17 cellular contexts compared by ENCODE assay signal in the genomic region with DNA sequence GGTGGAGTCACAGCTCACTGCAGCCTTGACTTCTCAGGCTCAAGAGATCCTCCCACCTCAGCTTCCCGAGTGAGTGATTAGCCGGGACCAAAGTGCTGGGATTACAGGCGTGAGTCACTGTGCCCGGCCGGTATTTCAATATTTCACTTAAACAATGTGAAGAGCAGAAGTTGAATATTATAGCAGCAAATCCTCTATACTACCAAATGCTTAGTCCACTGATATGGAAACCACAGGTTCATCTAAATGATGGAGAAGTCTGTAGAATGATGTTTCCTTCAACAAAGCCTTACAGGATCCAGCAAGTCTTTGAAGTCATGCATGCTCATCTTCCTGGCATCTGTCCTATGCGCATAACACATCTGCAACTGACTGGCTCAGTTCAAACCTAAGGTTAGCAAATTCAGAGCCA. TPM values are rescaled to one million over a fixed set of nuclear protein-coding genes. Genes with fewer than 3 reads are reported as not detected.
A peak's percentile ranks its signal among the peaks of the same experiment; 100 is the strongest.
DNase-seq lines count a peak whose midpoint lies in the region; ATAC-seq, FAIRE-seq and TF ChIP-seq lines count a peak whose summit lies in the region.
"Had no signal": no experiment of that assay in that cellular context is flagged by ENCODE, and none has a peak within 500 bp of the region (broad histone marks: within the 10 kb centered on the region; RNA-seq: fewer than 3 reads in every experiment).

No MANE protein-coding gene starts in this region.

- no peak for TF ChIP-seq CTCF in WERI-Rb-1 (IDR thresholded peaks at IDR 0.05; ENCODE audit: low read depth, low read length)
- TF ChIP-seq CTCF in fibroblast of pulmonary artery (IDR thresholded peaks at IDR 0.05; ENCODE audit: low read length, missing control alignments) = no peak
- no peak for TF ChIP-seq CTCF in gastroesophageal sphincter (IDR thresholded peaks at IDR 0.05)

- H3K36me3 ChIP-seq in WERI-Rb-1 = no peaks in the 10 kb centered on the region
- no peaks in the 10 kb centered on the region for H3K36me3 ChIP-seq in small intestine (ENCODE audit: control insufficient read depth in 2 of 2, insufficient read depth in 2 of 2, low read length in 2 of 2)
- H3K36me3 ChIP-seq in gastroesophageal sphincter = no peaks in the 10 kb centered on the region
- H3K36me3 ChIP-seq: left lung, upper lobe of left lung had no signal

- no peaks in the 10 kb centered on the region for H3K9me3 Mint-ChIP-seq in activated T-helper 2 cell treated with anti-CD3 and anti-CD28 coated beads, Interferon-gamma antibody, Interleukin-2, Interleukin-4, amounts not matched to agents 10 μg/mL and 5 μg/mL and 100 μg/mL, durations not matched to agents 14 hours and 24 hours and 36 hours
- H3K9me3 Mint-ChIP-seq: activated T-cell treated with anti-CD3 and anti-CD28 coated beads, Interleukin-2, amount 50 U/mL, for 72 hours had no signal

- H3K4me3 Mint-ChIP-seq in activated T-helper 2 cell treated with anti-CD3 and anti-CD28 coated beads, Interferon-gamma antibody, Interleukin-2, Interleukin-4, amounts not matched to agents 10 μg/mL and 5 μg/mL and 100 μg/mL, durations not matched to agents 14 hours and 24 hours and 36 hours (ENCODE audit: low read depth) = no peak overlapping the region
- H3K4me3 Mint-ChIP-seq: activated T-cell treated with anti-CD3 and anti-CD28 coated beads, Interleukin-2, amount 50 U/mL, for 72 hours had no signal

- no peak for TF ChIP-seq POLR2A in GM12891 (IDR thresholded peaks at IDR 0.05; ENCODE audit: low read depth, low read length)
- no peak for TF ChIP-seq POLR2A in gastroesophageal sphincter (IDR thresholded peaks at IDR 0.05)

- no peak overlapping the region for H3K4me3 ChIP-seq in WERI-Rb-1 (ENCODE audit: low read depth, low read length)
- no peak overlapping the region for H3K4me3 ChIP-seq in fibroblast of pulmonary artery (replicated peaks; ENCODE audit: low read depth, low read length)
- H3K4me3 ChIP-seq in small intestine (ENCODE audit: low read depth in 1 of 2, low read length in 2 of 2) = no peak overlapping the region
- H3K4me3 ChIP-seq in gastroesophageal sphincter = no peak overlapping the region
- H3K4me3 ChIP-seq: left lung, SK-N-MC, upper lobe of left lung had no signal

- no peaks in the 10 kb centered on the region for H3K4me1 Mint-ChIP-seq in activated T-helper 2 cell treated with anti-CD3 and anti-CD28 coated beads, Interferon-gamma antibody, Interleukin-2, Interleukin-4, amounts not matched to agents 10 μg/mL and 5 μg/mL and 100 μg/mL, durations not matched to agents 14 hours and 24 hours and 36 hours (ENCODE audit: low read depth)

- peaks cover 0 to 9% of the 10 kb centered on the region in 2 donors for H3K4me1 ChIP-seq in small intestine (ENCODE audit: control insufficient read depth in 2 of 2, insufficient read depth in 1 of 2, low read depth in 1 of 2, low read length in 1 of 2)
- H3K4me1 ChIP-seq in gastroesophageal sphincter = no peaks in the 10 kb centered on the region
- H3K4me1 ChIP-seq: left lung had no signal

- no peaks in the 10 kb centered on the region for H3K9me3 ChIP-seq in WERI-Rb-1 (ENCODE audit: severe bottlenecking)
- H3K9me3 ChIP-seq in small intestine (ENCODE audit: control insufficient read depth, low read depth) = no peaks in the 10 kb centered on the region
- no peaks in the 10 kb centered on the region for H3K9me3 ChIP-seq in gastroesophageal sphincter
- H3K9me3 ChIP-seq: left lung, upper lobe of left lung had no signal

- H3K27ac ChIP-seq in WERI-Rb-1 (no peak overlapping the region), small intestine (ENCODE audit: low read depth in 1 of 2, low read length in 1 of 2) (peak overlapping the region; percentile 34 to 35), gastroesophageal sphincter (no peak overlapping the region)
- H3K27ac ChIP-seq: 22Rv1, left lung, SK-N-MC, upper lobe of left lung had no signal

- FAIRE-seq in small intestine (lab: Jason Lieb, UNC) (no peak), GM12891 (lab: Jason Lieb, UNC) (no peak)
- FAIRE-seq: frontal cortex had no signal

- H3K27ac Mint-ChIP-seq in activated T-helper 2 cell treated with anti-CD3 and anti-CD28 coated beads, Interferon-gamma antibody, Interleukin-2, Interleukin-4, amounts not matched to agents 10 μg/mL and 5 μg/mL and 100 μg/mL, durations not matched to agents 14 hours and 24 hours and 36 hours = no peak overlapping the region
- H3K27ac Mint-ChIP-seq: activated T-cell treated with anti-CD3 and anti-CD28 coated beads, Interleukin-2, amount 50 U/mL, for 72 hours had no signal

- no peak for TF ChIP-seq EP300 in gastroesophageal sphincter (IDR thresholded peaks at IDR 0.05)

- H3K27me3 ChIP-seq in WERI-Rb-1 (ENCODE audit: insufficient read depth, low read depth, severe bottlenecking) (no peaks in the 10 kb centered on the region), small intestine (ENCODE audit: control insufficient read depth in 2 of 2, insufficient read depth in 2 of 2, low read length in 2 of 2) (no peaks in the 10 kb centered on the region), gastroesophageal sphincter (no peaks in the 10 kb centered on the region)
- H3K27me3 ChIP-seq: upper lobe of left lung had no signal

- no peak for ATAC-seq in gastroesophageal sphincter
- ATAC-seq: activated T-cell treated with anti-CD3 and anti-CD28 coated beads, Interleukin-2, amount 50 U/mL, for 72 hours; left lung had no signal

- H3K27me3 Mint-ChIP-seq in activated T-helper 2 cell treated with anti-CD3 and anti-CD28 coated beads, Interferon-gamma antibody, Interleukin-2, Interleukin-4, amounts not matched to agents 10 μg/mL and 5 μg/mL and 100 μg/mL, durations not matched to agents 14 hours and 24 hours and 36 hours (ENCODE audit: low read depth) = peaks cover 18% of the 10 kb centered on the region

- intact Hi-C loops in activated T-helper 2 cell treated with anti-CD3 and anti-CD28 coated beads, Interferon-gamma antibody, Interleukin-2, Interleukin-4, amounts not matched to agents 10 μg/mL and 5 μg/mL and 100 μg/mL, durations not matched to agents 14 hours and 24 hours and 36 hours (cut with micrococcal nuclease) = no loop called here

- DNase-seq in DMS53 (lab: John Stamatoyannopoulos, UW) (peak; percentile 43), DMS53 treated with DMSO at 0.1 percent for 48 hours (lab: John Stamatoyannopoulos, UW; ENCODE audit: unreplicated experiment) (no peak), WERI-Rb-1 (peak; percentile 50), fibroblast of pulmonary artery (ENCODE audit: low read depth) (peak; percentile 69), small intestine (peak; percentile 90), GM12891 (ENCODE audit: insufficient read length, low spot score) (no peak)
- DNase-seq in activated T-helper 2 cell treated with anti-CD3 and anti-CD28 coated beads, Interferon-gamma antibody, Interleukin-2, Interleukin-4, amounts not matched to agents 10 μg/mL and 5 μg/mL and 100 μg/mL, durations not matched to agents 14 hours and 24 hours and 36 hours (ENCODE audit: low spot score) = no peak
- DNase-seq: activated T-cell treated with anti-CD3 and anti-CD28 coated beads, Interleukin-2, amount 50 U/mL, for 72 hours; left lung; NCI-H1105 treated with DMSO at 0.1 percent for 48 hours; NCI-H524; stimulated activated CD4-positive, alpha-beta T cell treated with anti-CD3 and anti-CD28 coated beads, Interleukin-12 subunit alpha, Interleukin-12 subunit beta, amount 100 ng/mL, for 4 hours; upper lobe of left lung had no signal

- WGBS in small intestine, 3 donors = 29 to 62% (median 42%) methylated on average over 6 of the region's 6 CpGs
- WGBS in gastroesophageal sphincter (ENCODE audit: low coverage in 1 of 2), 2 donors = 40 to 64% methylated on average over 4 to 6 of the region's 6 CpGs

- H3K36me3 Mint-ChIP-seq in activated T-helper 2 cell treated with anti-CD3 and anti-CD28 coated beads, Interferon-gamma antibody, Interleukin-2, Interleukin-4, amounts not matched to agents 10 μg/mL and 5 μg/mL and 100 μg/mL, durations not matched to agents 14 hours and 24 hours and 36 hours (ENCODE audit: low read depth) = no peaks in the 10 kb centered on the region

TF ChIP-seq in GM12891, 5 proteins besides CTCF, POLR2A, EP300 and RAD21:
- TF ChIP-seq POLR2AphosphoS5 (IDR thresholded peaks at IDR 0.05; ENCODE audit: low read depth, low read length) (no peak), POU2F2 (IDR thresholded peaks at IDR 0.05; ENCODE audit: low read depth, low read length) (no peak), SPI1 (IDR thresholded peaks at IDR 0.05; ENCODE audit: low read depth, low read length) (no peak), PAX5 (IDR thresholded peaks at IDR 0.05; ENCODE audit: insufficient read depth, low read length, severe bottlenecking) (no peak), TAF1 (IDR thresholded peaks at IDR 0.05; ENCODE audit: low read depth, low read length) (no peak)

RNA-seq across cellular contexts. Expression of a gene that starts 20.3 kb away (rescaled TPM):
- 10 to 100 TPM; 20.2 to 60.3 (median 40.9) TPM for polyA plus RNA-seq in small intestine
- polyA plus RNA-seq in GM12891 (2012; ENCODE audit: low read depth, missing spikeins) = 0.44 TPM
- 10 to 100 TPM; 35.9 to 78.9 (median 50.5) TPM for total RNA-seq in gastroesophageal sphincter
- 1.1 and 1.3 TPM in 2 replicates for total RNA-seq in activated T-helper 2 cell treated with anti-CD3 and anti-CD28 coated beads, Interferon-gamma antibody, Interleukin-2, Interleukin-4, amounts not matched to agents 10 μg/mL and 5 μg/mL and 100 μg/mL, durations not matched to agents 14 hours and 24 hours and 36 hours

Comparison
In these comparisons a context has a peak if more than half of its experiments do, and no peak if none do; other contexts are left out.
1. DNase-seq: peak in DMS53 (single experiment), WERI-Rb-1 (single experiment), fibroblast of pulmonary artery (single experiment) and small intestine (single experiment); none in DMS53 treated with DMSO at 0.1 percent for 48 hours (single experiment), GM12891 (single experiment) and activated T-helper 2 cell treated with anti-CD3 and anti-CD28 coated beads, Interferon-gamma antibody, Interleukin-2, Interleukin-4, amounts not matched to agents 10 μg/mL and 5 μg/mL and 100 μg/mL, durations not matched to agents 14 hours and 24 hours and 36 hours (single experiment).
2. H3K27ac ChIP-seq: peak in small intestine (2 of 2); none in WERI-Rb-1 (single experiment) and gastroesophageal sphincter (0 of 4).
3. RNA of a gene that starts 20.3 kb away (total RNA-seq): 35.9 to 78.9 TPM in gastroesophageal sphincter; 1.1 to 1.3 TPM in activated T-helper 2 cell treated with anti-CD3 and anti-CD28 coated beads, Interferon-gamma antibody, Interleukin-2, Interleukin-4, amounts not matched to agents 10 μg/mL and 5 μg/mL and 100 μg/mL, durations not matched to agents 14 hours and 24 hours and 36 hours; every median in the first group is over 10 times any median in the second.